ENCODE assay signal across 15 cellular contexts in the genomic region with DNA sequence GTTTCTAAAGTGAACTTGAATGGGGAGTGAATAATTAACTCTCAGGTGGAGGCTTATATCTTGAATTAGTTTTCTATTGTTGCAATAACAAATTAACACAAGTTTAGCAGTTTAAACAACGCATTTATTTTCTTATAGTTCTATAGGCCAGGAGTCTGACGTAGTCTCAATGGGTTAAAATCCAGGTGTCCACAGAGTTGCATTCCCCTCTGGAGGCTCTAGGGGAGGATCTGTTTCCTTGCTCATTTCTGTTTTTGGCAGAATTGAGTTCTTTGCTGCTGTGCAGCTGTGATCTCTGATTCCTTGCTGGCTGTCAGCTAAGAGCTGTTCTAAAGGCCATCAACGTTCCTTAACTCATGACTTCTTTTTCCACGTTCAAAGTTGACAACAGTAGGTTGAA. TPM values are rescaled to one million over a fixed set of nuclear protein-coding genes. Genes with fewer than 3 reads are reported as not detected.
DNase-seq lines count a peak whose midpoint lies in the region; ATAC-seq, FAIRE-seq and TF ChIP-seq lines count a peak whose summit lies in the region.
"Had no signal": no experiment of that assay in that cellular context is flagged by ENCODE, and none has a peak within 500 bp of the region (broad histone marks: within the 10 kb centered on the region; RNA-seq: fewer than 3 reads in every experiment).

No MANE protein-coding gene starts in this region.

- H3K9ac ChIP-seq in H1 (replicated peaks in 1 of 4; ENCODE audit: extremely low read depth in 1 of 4, low read depth in 3 of 4, low read length in 3 of 4) (no peak overlapping the region), mesenchymal stem cell (ENCODE audit: low read length) (peak overlapping the region; percentile 7)

- H3K23me2 ChIP-seq in H1 (ENCODE audit: low read depth, low read length), result no peaks in the 10 kb centered on the region; the same call in 1 of the 2 replicates

- H2BK5ac ChIP-seq in H1 (ENCODE audit: low read depth, low read length) (no peak overlapping the region), mesenchymal stem cell (ENCODE audit: low read depth, low read length, poor library complexity, severe bottlenecking) (peak overlapping the region; percentile 79)

- H3K27me3 Mint-ChIP-seq in T-helper 17 cell, result no peaks in the 10 kb centered on the region

- H3K4me1 Mint-ChIP-seq in T-helper 17 cell, result peaks cover 18% of the 10 kb centered on the region

- H2BK12ac ChIP-seq in H1 (ENCODE audit: low read depth, low read length) (no peak overlapping the region), mesenchymal stem cell (ENCODE audit: low read length in 2 of 2) (no peak overlapping the region)

- H3K79me2 ChIP-seq in H1 (ENCODE audit: control insufficient read depth in 1 of 2, insufficient read depth in 2 of 2, low read length in 2 of 2), result no peaks in the 10 kb centered on the region

- no peak for TF ChIP-seq POLR2A in H1 (IDR thresholded peaks at IDR 0.05; ENCODE audit: control extremely low read depth in 1 of 2, low read depth in 2 of 2, low read length in 2 of 2)
- no peak for TF ChIP-seq POLR2A in transverse colon (IDR thresholded peaks at IDR 0.05)
- no peak for TF ChIP-seq POLR2A in tibial nerve (IDR thresholded peaks at IDR 0.05)

- in situ Hi-C loops in transverse colon (cut with MboI; ENCODE audit: low pct_ligation_motif_present in 1 of 4, low pct_unique_long_range_greater_than_20kb in 1 of 4, low sequenced_read_pairs in 3 of 4), result no loop called here

- no peak overlapping the region for H3K14ac ChIP-seq in H1 (ENCODE audit: insufficient read length)
- no peak overlapping the region for H3K14ac ChIP-seq in mesenchymal stem cell (ENCODE audit: low read length in 2 of 2)

- no peaks in the 10 kb centered on the region for H3K79me1 ChIP-seq in H1 (ENCODE audit: low read depth, low read length)
- no peaks in the 10 kb centered on the region for H3K79me1 ChIP-seq in mesenchymal stem cell (replicated peaks; ENCODE audit: low read length, poor library complexity, severe bottlenecking)

- H4K20me1 ChIP-seq in H1 (replicated peaks in 1 of 2; ENCODE audit: control insufficient read depth in 1 of 2, insufficient read depth in 2 of 2, low read length in 2 of 2), result no peaks in the 10 kb centered on the region

- H3K4me1 ChIP-seq in H1 (replicated peaks in 1 of 4; ENCODE audit: control insufficient read depth in 3 of 4, insufficient read depth in 4 of 4, low read length in 3 of 4), result no peaks in the 10 kb centered on the region
- no peaks in the 10 kb centered on the region for H3K4me1 ChIP-seq in mesenchymal stem cell (ENCODE audit: control insufficient read depth, insufficient read depth, low read depth, low read length)
- H3K4me1 ChIP-seq in transverse colon, result peaks cover 0 to 38% (median 13%) of the 10 kb centered on the region in 4 donors
- H3K4me1 ChIP-seq in tibial nerve, result peaks cover 0 to 34% (median 0%) of the 10 kb centered on the region in 4 donors
- H3K4me1 ChIP-seq: SJSA1 had no signal

- 74% methylated on average over 4 of the region's 4 CpGs; no CpG with 5 or more reads in 1 of the 2 experiments for WGBS in H1 (ENCODE audit: extremely low coverage in 1 of 2, insufficient coverage in 1 of 2, insufficient read length in 1 of 2, insufficient replicate concordance in 2 of 2, low coverage in 1 of 2, low lambda C conversion rate in 2 of 2, missing lambda C conversion rate in 1 of 2), 2 experiments
- 66% methylated on average over 4 of the region's 4 CpGs for WGBS in mesenchymal stem cell
- 19 to 34% methylated on average over 4 of the region's 4 CpGs for WGBS in transverse colon (ENCODE audit: low coverage in 1 of 2), 2 donors
- whole genome bisulfite sequencing in tibial nerve, 2 donors, result 48 to 53% methylated on average over 4 of the region's 4 CpGs

- H3K56ac ChIP-seq in H1 (replicated peaks; ENCODE audit: insufficient read length, low read depth, low read length), result no peak overlapping the region

- no peaks in the 10 kb centered on the region for H3K36me3 ChIP-seq in H1 (ENCODE audit: control insufficient read depth in 2 of 4, insufficient read depth in 4 of 4, low read length in 3 of 4)
- H3K36me3 ChIP-seq in mesenchymal stem cell (ENCODE audit: control insufficient read depth in 1 of 2, insufficient read depth in 2 of 2, low read depth in 1 of 2, low read length in 2 of 2), result no peaks in the 10 kb centered on the region
- peaks cover 0 to 3% (median 0%) of the 10 kb centered on the region in 4 donors for H3K36me3 ChIP-seq in transverse colon
- no peaks in the 10 kb centered on the region for H3K36me3 ChIP-seq in tibial nerve
- H3K36me3 ChIP-seq: SJSA1 had no signal

- H4K8ac ChIP-seq in H1 (ENCODE audit: extremely low read depth, insufficient read depth, low read length) (no peak overlapping the region), mesenchymal stem cell (ENCODE audit: low read length) (no peak overlapping the region)

- H4K91ac ChIP-seq in H1 (replicated peaks; ENCODE audit: insufficient read length, low read length), result no peak overlapping the region
- H4K91ac ChIP-seq in mesenchymal stem cell (ENCODE audit: low read length), result no peak overlapping the region

- ATAC-seq in T-helper 17 cell, result no peak

- no peak overlapping the region for H2BK15ac ChIP-seq in H1 (ENCODE audit: low read length)
- H2BK15ac ChIP-seq in mesenchymal stem cell (ENCODE audit: low read depth, poor library complexity, severe bottlenecking), result no peak overlapping the region

- intact Hi-C loops in transverse colon (cut with DNase I; ENCODE audit: low total_unique reads), result no loop called here

- DNase-seq in T-helper 17 cell (no peak), H1 (ENCODE audit: low read depth in 1 of 2, low spot score in 2 of 2) (no peak), mesenchymal stem cell (no peak), transverse colon (no peak), tibial nerve (ENCODE audit: low spot score in 2 of 2) (no peak), inferior parietal cortex (ENCODE audit: extremely low spot score) (no peak)
- DNase-seq in activated naive CD4-positive, alpha-beta T cell treated with Interleukin-2 at 50 U/mL for 16 hours, result no peak
- DNase-seq: KBM-7; NCI-H1417 treated with DMSO at 0.1 percent for 48 hours; NCI-H1930; NCI-H2171 treated with DMSO at 0.1 percent for 48 hours; NCI-H446 treated with DMSO at 0.1 percent for 48 hours; NK-92 treated with Interleukin-12 subunit alpha and Interleukin-12 subunit beta, amount 100 ng/mL, for 24 hours had no signal

- H2BK20ac ChIP-seq in H1 (ENCODE audit: low read length), result no peak overlapping the region

- H4K5ac ChIP-seq in H1 (ENCODE audit: insufficient read length, low read depth, low read length), result no peak overlapping the region

- TF ChIP-seq EP300 in H1 (IDR thresholded peaks at IDR 0.05; ENCODE audit: borderline replicate concordance in 1 of 2, low read depth in 2 of 2, low read length in 2 of 2) (no peak), transverse colon (IDR thresholded peaks at IDR 0.05; ENCODE audit: low read depth) (no peak), tibial nerve (IDR thresholded peaks at IDR 0.05) (no peak)

- H3K27ac Mint-ChIP-seq in T-helper 17 cell, result peak overlapping the region; percentile 73

- peak; percentile 45 for FAIRE-seq in H1 (lab: Jason Lieb, UNC)

- no peak overlapping the region for H3K27ac ChIP-seq in H1 (ENCODE audit: low read depth, low read length)
- H3K27ac ChIP-seq in mesenchymal stem cell (ENCODE audit: low read length, poor library complexity, severe bottlenecking), result no peak overlapping the region
- H3K27ac ChIP-seq in transverse colon, result peak overlapping the region; percentile 49 to 57 (median 54)
- H3K27ac ChIP-seq in tibial nerve, result peak overlapping the region in 2 of 4 donors; percentile 10 to 39
- H3K27ac ChIP-seq: RWPE1, SJSA1 had no signal

- H3K9me3 ChIP-seq in T-helper 17 cell (ENCODE audit: control insufficient read depth, low read length, poor library complexity, severe bottlenecking), result no peaks in the 10 kb centered on the region
- H3K9me3 ChIP-seq in H1 (ENCODE audit: insufficient read depth in 2 of 2, low read depth in 1 of 2, low read length in 1 of 2), result no peaks in the 10 kb centered on the region
- no peaks in the 10 kb centered on the region for H3K9me3 ChIP-seq in mesenchymal stem cell (ENCODE audit: control insufficient read depth, low read length)
- H3K9me3 ChIP-seq in transverse colon, result no peaks in the 10 kb centered on the region
- no peaks in the 10 kb centered on the region for H3K9me3 ChIP-seq in tibial nerve
- H3K9me3 ChIP-seq: SJSA1 had no signal

- H3K4ac ChIP-seq in H1 (replicated peaks; ENCODE audit: insufficient read length, low read depth, low read length) (no peak overlapping the region), mesenchymal stem cell (ENCODE audit: low read depth in 1 of 2, low read length in 2 of 2) (no peak overlapping the region)

- no peak; a peak in 1 of 4 replicates for TF ChIP-seq CTCF in H1 (IDR thresholded peaks at IDR 0.05; ENCODE audit: control extremely low read depth in 1 of 3, insufficient read depth in 1 of 3, low read depth in 1 of 3, low read length in 3 of 3)
- no peak for TF ChIP-seq CTCF in transverse colon (IDR thresholded peaks at IDR 0.05)
- no peak for TF ChIP-seq CTCF in tibial nerve (IDR thresholded peaks at IDR 0.05)

- H3K18ac ChIP-seq in H1 (ENCODE audit: extremely low read depth, low read length), result no peak overlapping the region
- no peak overlapping the region for H3K18ac ChIP-seq in mesenchymal stem cell (ENCODE audit: low read depth in 1 of 2, low read length in 2 of 2)

- POLR2A ChIA-PET in H1 (lab: Charles Lee; ENCODE audit: partially characterized antibody), result no interaction called here

- peaks cover 2% of the 10 kb centered on the region for H3K36me3 Mint-ChIP-seq in T-helper 17 cell (ENCODE audit: low read depth)

- H3K4me3 ChIP-seq in H1 (ENCODE audit: extremely low read depth in 1 of 4, insufficient read depth in 2 of 4, low read depth in 3 of 4, low read length in 4 of 4), result no peak overlapping the region
- H3K4me3 ChIP-seq in mesenchymal stem cell (ENCODE audit: insufficient read depth in 1 of 2, low read depth in 1 of 2, low read length in 2 of 2), result no peak overlapping the region
- H3K4me3 ChIP-seq in transverse colon, result no peak overlapping the region
- H3K4me3 ChIP-seq in tibial nerve, result no peak overlapping the region
- H3K4me3 ChIP-seq: SJSA1 had no signal

- CTCF ChIA-PET in H1 (lab: Charles Lee; ENCODE audit: partially characterized antibody), result interaction anchor here (0.6 to 15.6 kb wide), 3 partner anchors 12 to 28 kb away, joined by 3 to 553 read pairs (median 4); partner anchors contain the start of gene S100A10

- H2AFZ ChIP-seq in H1 (ENCODE audit: low read length), result no peak overlapping the region
- no peak overlapping the region for H2AFZ ChIP-seq in mesenchymal stem cell (ENCODE audit: low read depth, low read length)

- H3K27me3 ChIP-seq in H1 (replicated peaks in 1 of 4; ENCODE audit: control insufficient read depth in 3 of 4, extremely low read depth in 1 of 4, insufficient read depth in 3 of 4, low read length in 3 of 4) (no peaks in the 10 kb centered on the region), mesenchymal stem cell (ENCODE audit: control insufficient read depth in 1 of 2, insufficient read depth in 1 of 2, low read length in 2 of 2) (no peaks in the 10 kb centered on the region), transverse colon (no peaks in the 10 kb centered on the region), tibial nerve (no peaks in the 10 kb centered on the region)

- peak in 1 of 2 experiments; percentile 10; a peak in 1 of 4 replicates for TF ChIP-seq RAD21 in H1 (IDR thresholded peaks at IDR 0.05 in 1 of 2, conservative IDR thresholded peaks at IDR 0.05 in 1 of 2; ENCODE audit: low read depth in 2 of 2, low read length in 2 of 2)

- H3K23ac ChIP-seq in H1 (ENCODE audit: insufficient read length), result no peak overlapping the region
- H3K23ac ChIP-seq in mesenchymal stem cell (ENCODE audit: low read length in 2 of 2), result no peak overlapping the region

- H2BK120ac ChIP-seq in H1 (replicated peaks; ENCODE audit: low read depth, low read length) (no peak overlapping the region), mesenchymal stem cell (ENCODE audit: low read depth, low read length) (no peak overlapping the region)

- H2AK5ac ChIP-seq in H1 (ENCODE audit: low read depth, low read length) (no peak overlapping the region), mesenchymal stem cell (ENCODE audit: low read length, severe bottlenecking) (no peak overlapping the region)

- H3K4me2 ChIP-seq in H1 (ENCODE audit: insufficient read depth in 1 of 2, low read depth in 2 of 2, low read length in 2 of 2), result no peak overlapping the region
- no peak overlapping the region for H3K4me2 ChIP-seq in mesenchymal stem cell (ENCODE audit: low read length, poor library complexity, severe bottlenecking)

- no peak overlapping the region for H3K4me3 Mint-ChIP-seq in T-helper 17 cell

RNA-seq across cellular contexts. Expression of gene S100A10, which starts 31.9 kb away (rescaled TPM):
- 100 to 1,000 TPM; 317 to 349 TPM for total RNA-seq in T-helper 17 cell
- total RNA-seq in H1 (2021; fragmentation: NEBNext Ultra II Directional; extraction: Animal tissue kit (Norgen Biotek cat#: 25700)), result 231 and 233 TPM in 2 replicates
- polyA plus RNA-seq in H1 (2011; rRNA removed), result 13.7 and 23.9 TPM in 2 replicates
- polyA plus RNA-seq in H1 (2011; cell fraction: cytosol; rRNA removed), result 21.2 TPM
- polyA plus RNA-seq in H1 (2011; cell fraction: nucleus; rRNA removed), result 9.6 TPM
- 142 to 324 TPM (median 157 TPM) in 4 replicates for polyA plus RNA-seq in H1 (2012, experiment 1 of 2)
- 244 TPM for polyA plus RNA-seq in H1 (2012, experiment 2 of 2)
- 363 TPM for polyA plus RNA-seq in H1 (2013, experiment 1 of 2)
- polyA plus RNA-seq in H1 (2013, experiment 2 of 2), result 400 TPM
- 13.7 and 20.1 TPM in 2 replicates for polyA minus RNA-seq in H1 (2011; rRNA and poly(A)+ RNA removed)
- polyA minus RNA-seq in H1 (2011; cell fraction: cytosol; rRNA and poly(A)+ RNA removed), result 51.0 TPM
- 12.2 TPM for polyA minus RNA-seq in H1 (2011; cell fraction: nucleus; rRNA and poly(A)+ RNA removed)
- polyA plus RNA-seq in mesenchymal stem cell (2013, experiment 1 of 2), result 743 TPM
- polyA plus RNA-seq in mesenchymal stem cell (2013, experiment 2 of 2), result 740 TPM
- 100 to 1,000 TPM in 3 of 4 donors, 10 to 100 TPM in 1; 59.1 to 289 (median 251) TPM for total RNA-seq in transverse colon
- total RNA-seq in tibial nerve, result 100 to 1,000 TPM; 108 to 230 (median 192) TPM

RNA-seq across cellular contexts. Expression of gene THEM4, which starts 52.5 kb away (rescaled TPM):
- total RNA-seq in T-helper 17 cell (10 to 100 TPM; 42.2 to 57.3 TPM), transverse colon (10 to 100 TPM in 2 of 4 donors, 1 to 10 TPM in 2; 4.6 to 21.8 (median 9.5) TPM), tibial nerve (10 to 100 TPM; 17.7 to 48.6 (median 32.3) TPM)
- 8.6 and 11.2 TPM in 2 replicates for total RNA-seq in H1 (2021; fragmentation: NEBNext Ultra II Directional; extraction: Animal tissue kit (Norgen Biotek cat#: 25700))
- polyA plus RNA-seq in H1 (2011; rRNA removed), result 5.6 and 9.9 TPM in 2 replicates
- polyA plus RNA-seq in H1 (2011; cell fraction: cytosol; rRNA removed), result 10.7 TPM
- 7.8 TPM for polyA plus RNA-seq in H1 (2011; cell fraction: nucleus; rRNA removed)
- 8.3 to 11.7 TPM (median 10.2 TPM) in 4 replicates for polyA plus RNA-seq in H1 (2012, experiment 1 of 2)
- polyA plus RNA-seq in H1 (2012, experiment 2 of 2), result 3.9 TPM
- polyA plus RNA-seq in H1 (2013, experiment 1 of 2), result 18.4 TPM
- polyA plus RNA-seq in H1 (2013, experiment 2 of 2), result 17.3 TPM
- polyA minus RNA-seq in H1 (2011; rRNA and poly(A)+ RNA removed), result 6.0 and 7.4 TPM in 2 replicates
- polyA minus RNA-seq in H1 (2011; cell fraction: cytosol; rRNA and poly(A)+ RNA removed), result 3.4 TPM
- 18.2 TPM for polyA minus RNA-seq in H1 (2011; cell fraction: nucleus; rRNA and poly(A)+ RNA removed)
- 13.4 TPM for polyA plus RNA-seq in mesenchymal stem cell (2013, experiment 1 of 2)
- 13.6 TPM for polyA plus RNA-seq in mesenchymal stem cell (2013, experiment 2 of 2)

Comparison
In these comparisons a context has a peak if more than half of its experiments do, and no peak if none do; other contexts are left out.
1. H3K27ac ChIP-seq: peak in transverse colon (4 of 4); none in H1 (single experiment) and mesenchymal stem cell (single experiment).